Comparison of ENCODE assay signal across 10 cellular contexts in the genomic region with DNA sequence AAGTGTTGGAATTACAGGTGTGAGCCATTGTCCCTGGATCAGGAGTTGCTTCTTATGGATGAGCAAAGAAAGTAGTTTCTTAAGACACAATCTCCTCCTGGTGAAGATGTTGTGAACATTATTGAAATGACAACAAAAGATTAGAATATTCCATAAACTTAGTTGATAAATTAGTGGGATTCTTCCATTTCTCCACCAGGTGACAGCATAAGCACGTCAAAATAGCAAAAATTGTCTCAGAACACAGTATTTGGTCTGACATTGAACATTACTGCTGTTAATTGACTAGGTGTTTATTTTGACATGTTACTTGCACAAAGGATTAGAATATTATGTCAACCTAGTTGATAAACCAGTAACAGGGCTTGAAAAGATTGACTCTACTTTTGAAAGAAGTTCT. TPM values are rescaled to one million over a fixed set of nuclear protein-coding genes. Genes with fewer than 3 reads are reported as not detected.
A peak's percentile ranks its signal among the peaks of the same experiment; 100 is the strongest.
DNase-seq lines count a peak whose midpoint lies in the region; ATAC-seq and TF ChIP-seq lines count a peak whose summit lies in the region.
"Had no signal": no experiment of that assay in that cellular context is flagged by ENCODE, and none has a peak within 500 bp of the region (broad histone marks: within the 10 kb centered on the region; RNA-seq: fewer than 3 reads in every experiment).

No MANE protein-coding gene starts in this region.

- H3K36me3 Mint-ChIP-seq in CD14-positive monocyte = peaks cover 2 to 4% of the 10 kb centered on the region in 2 donors
- no peaks in the 10 kb centered on the region for H3K36me3 Mint-ChIP-seq in activated naive CD8-positive, alpha-beta T cell treated with anti-CD3 and anti-CD28 coated beads, Interleukin-2, amount 50 U/mL, for 24 hours (ENCODE audit: low read depth)

- no peak overlapping the region for H3K4me3 Mint-ChIP-seq in CD14-positive monocyte
- no peak overlapping the region for H3K4me3 Mint-ChIP-seq in activated naive CD8-positive, alpha-beta T cell treated with anti-CD3 and anti-CD28 coated beads, Interleukin-2, amount 50 U/mL, for 24 hours

- H3K36me3 ChIP-seq in lower lobe of right lung = no peaks in the 10 kb centered on the region

- peaks cover 31% of the 10 kb centered on the region for H3K4me1 Mint-ChIP-seq in CD14-positive monocyte
- H3K4me1 Mint-ChIP-seq in activated naive CD8-positive, alpha-beta T cell treated with anti-CD3 and anti-CD28 coated beads, Interleukin-2, amount 50 U/mL, for 24 hours = no peaks in the 10 kb centered on the region

- DNase-seq in CD14-positive monocyte (ENCODE audit: low spot score) = no peak
- DNase-seq in HT-29 (ENCODE audit: low spot score) = peak; percentile 32
- DNase-seq in astrocyte of the spinal cord (ENCODE audit: low read depth, low spot score) = peak; percentile 9
- DNase-seq in lower lobe of right lung = no peak
- DNase-seq in 8988T = no peak
- DNase-seq in activated naive CD8-positive, alpha-beta T cell treated with anti-CD3 and anti-CD28 coated beads, Interleukin-2, amount 50 U/mL, for 24 hours = no peak
- DNase-seq in NCI-H748 treated with DMSO at 0.1 percent for 48 hours (lab: John Stamatoyannopoulos, UW) = no peak
- DNase-seq: activated naive CD4-positive, alpha-beta T cell had no signal

- TF ChIP-seq CTCF in CD14-positive monocyte (IDR thresholded peaks at IDR 0.05) (peak; percentile 27), astrocyte of the spinal cord (IDR thresholded peaks at IDR 0.05; ENCODE audit: low read depth, low read length) (peak; percentile 32), lower lobe of right lung (IDR thresholded peaks at IDR 0.05) (peak; percentile 30)

- H3K4me3 ChIP-seq in astrocyte of the spinal cord (ENCODE audit: low read depth, low read length) = no peak overlapping the region
- no peak overlapping the region for H3K4me3 ChIP-seq in lower lobe of right lung

- H3K27ac Mint-ChIP-seq in CD14-positive monocyte = no peak overlapping the region
- no peak overlapping the region for H3K27ac Mint-ChIP-seq in activated naive CD8-positive, alpha-beta T cell treated with anti-CD3 and anti-CD28 coated beads, Interleukin-2, amount 50 U/mL, for 24 hours

- H3K9me3 ChIP-seq in lower lobe of right lung = no peaks in the 10 kb centered on the region

- ATAC-seq in lower lobe of right lung (no peak), HG03571 (IDR thresholded peaks at IDR 0.05; ENCODE audit: unreplicated experiment) (no peak)
- no peak for ATAC-seq in activated naive CD8-positive, alpha-beta T cell treated with anti-CD3 and anti-CD28 coated beads, Interleukin-2, amount 50 U/mL, for 24 hours

- no peak overlapping the region for H3K27ac ChIP-seq in lower lobe of right lung

- no peaks in the 10 kb centered on the region for H3K27me3 ChIP-seq in lower lobe of right lung (ENCODE audit: low read depth)

- no peaks in the 10 kb centered on the region for H3K4me1 ChIP-seq in lower lobe of right lung

- peaks cover 0 to 7% (median 0%) of the 10 kb centered on the region in 7 donors for H3K9me3 Mint-ChIP-seq in CD14-positive monocyte
- no peaks in the 10 kb centered on the region for H3K9me3 Mint-ChIP-seq in activated naive CD8-positive, alpha-beta T cell treated with anti-CD3 and anti-CD28 coated beads, Interleukin-2, amount 50 U/mL, for 24 hours

- H3K27me3 Mint-ChIP-seq in CD14-positive monocyte (ENCODE audit: low read depth in 3 of 3) = peaks cover 0 to 6% (median 0%) of the 10 kb centered on the region in 3 donors
- H3K27me3 Mint-ChIP-seq in activated naive CD8-positive, alpha-beta T cell treated with anti-CD3 and anti-CD28 coated beads, Interleukin-2, amount 50 U/mL, for 24 hours = no peaks in the 10 kb centered on the region

- in situ Hi-C loops in astrocyte of the spinal cord (cut with HindIII; ENCODE audit: low sequenced_read_pairs) = no loop called here

- intact Hi-C loops in CD14-positive monocyte (cut with micrococcal nuclease) (loop anchor here in 1 of 2 donors (2.0 kb wide), 1 partner anchor 130 kb away; no protein-coding TSS in a partner anchor), lower lobe of right lung (cut with DNase I) (no loop called here)

RNA-seq across cellular contexts. Expression of a gene that starts 21.6 kb away (rescaled TPM):
- not detected for polyA plus RNA-seq in CD14-positive monocyte
- total RNA-seq in HT-29 (2014; rRNA removed; shearing (Covaris generic)) = not detected in 2 replicates
- total RNA-seq in lower lobe of right lung = 0.50 TPM
- total RNA-seq: kidney epithelial cell had no signal

Comparison
In these comparisons a context has a peak if more than half of its experiments do, and no peak if none do; other contexts are left out.
1. DNase-seq: peak in HT-29 (single experiment) and astrocyte of the spinal cord (single experiment); none in CD14-positive monocyte (single experiment), lower lobe of right lung (single experiment), 8988T (single experiment), activated naive CD8-positive, alpha-beta T cell treated with anti-CD3 and anti-CD28 coated beads, Interleukin-2, amount 50 U/mL, for 24 hours (single experiment) and NCI-H748 treated with DMSO at 0.1 percent for 48 hours (single experiment).
2. Peak in every context shown above with its lines, with median percentiles within 50 percentile points of each other: CTCF ChIP-seq.